In genomic region chr21:37202221-37202805, GRCh38 we compare ENCODE assay signal across 1 cellular context.
TF ChIP-seq lines count a peak whose summit lies in the region.

No MANE protein-coding gene starts in this region.

TF ChIP-seq in GM23338, 12 proteins besides CTCF, POLR2A, EP300 and RAD21 (continued from another document):
- no peak for TF ChIP-seq ZNF462 (CRISPR knock-in tag; IDR thresholded peaks at IDR 0.05)
- TF ChIP-seq REST (IDR thresholded peaks at IDR 0.05; ENCODE audit: unreplicated experiment), result no peak
- no peak for TF ChIP-seq ETS1 (IDR thresholded peaks at IDR 0.05)
- no peak for TF ChIP-seq EZH2phosphoT487 (IDR thresholded peaks at IDR 0.05; ENCODE audit: unreplicated experiment)
- TF ChIP-seq POLR2AphosphoS5 (IDR thresholded peaks at IDR 0.05; ENCODE audit: low read depth), result no peak
- no peak for TF ChIP-seq ZNF114 (CRISPR knock-in tag; IDR thresholded peaks at IDR 0.05)
- no peak for TF ChIP-seq CREB1 (CRISPR knock-in tag; IDR thresholded peaks at IDR 0.05; ENCODE audit: low read depth)
- no peak for TF ChIP-seq EZH2 (IDR thresholded peaks at IDR 0.05; ENCODE audit: low read depth, unreplicated experiment)
- TF ChIP-seq NANOG (IDR thresholded peaks at IDR 0.05; ENCODE audit: borderline replicate concordance), result no peak
